In genomic region chr4:25376754-25377571, GRCh38 we compare ENCODE assay signal across 8 cellular contexts. TPM values are rescaled to one million over a fixed set of nuclear protein-coding genes. Genes with fewer than 3 reads are reported as not detected.
DNase-seq lines count a peak whose midpoint lies in the region; ATAC-seq lines count a peak whose summit lies in the region.

Gene ANAPC4, plus strand, starts transcription at chr4:25377263. Its CDS starts 165 bp downstream, at chr4:25377428.

- H3K27me3 ChIP-seq in CD8-positive, alpha-beta memory T cell (ENCODE audit: insufficient read depth, low read length, poor library complexity, severe bottlenecking) = no peaks in the 10 kb centered on the region
- no peaks in the 10 kb centered on the region for H3K27me3 ChIP-seq in effector memory CD4-positive, alpha-beta T cell (replicated peaks; ENCODE audit: control insufficient read depth, insufficient read depth, low read length, poor library complexity, severe bottlenecking)

- H3K9me3 ChIP-seq in CD8-positive, alpha-beta memory T cell (ENCODE audit: low read length) = no peaks in the 10 kb centered on the region
- no peaks in the 10 kb centered on the region for H3K9me3 ChIP-seq in effector memory CD4-positive, alpha-beta T cell (ENCODE audit: control insufficient read depth, low read length)

- no peaks in the 10 kb centered on the region for H3K9me3 Mint-ChIP-seq in CD8-positive, alpha-beta memory T cell

- H3K27ac Mint-ChIP-seq in CD8-positive, alpha-beta memory T cell = peak within 1 kb of the TSS; percentile 27 to 93 (median 80)

- no peak within 1 kb of the TSS for H3K4me3 Mint-ChIP-seq in CD8-positive, alpha-beta memory T cell

- H3K4me3 ChIP-seq in CD8-positive, alpha-beta memory T cell (ENCODE audit: low read length) = peak within 1 kb of the TSS; percentile 69
- H3K4me3 ChIP-seq in effector memory CD4-positive, alpha-beta T cell (ENCODE audit: insufficient read depth, low read depth, low read length, poor library complexity, severe bottlenecking) = peak within 1 kb of the TSS; percentile 91

- ATAC-seq in GM19468 (IDR thresholded peaks at IDR 0.05; ENCODE audit: extremely low read depth, unreplicated experiment) = peak; percentile 94

- CTCF ChIA-PET in CD8-positive, alpha-beta memory T cell (lab: Charles Lee) = interaction anchor here (0.6 to 1.9 kb wide), 5 partner anchors 10 to 208 kb away, joined by 3 to 12 read pairs (median 3); partner anchors contain the start of gene ZCCHC4

- H3K27ac ChIP-seq in CD8-positive, alpha-beta memory T cell (ENCODE audit: low read depth, low read length) = peak within 1 kb of the TSS; percentile 68
- peak within 1 kb of the TSS; percentile 56 for H3K27ac ChIP-seq in effector memory CD4-positive, alpha-beta T cell (ENCODE audit: insufficient read depth, low read length, poor library complexity, severe bottlenecking)

- H3K4me1 Mint-ChIP-seq in CD8-positive, alpha-beta memory T cell = peaks cover 5 to 11% (median 10%) of the 10 kb centered on the region in 3 donors

- POLR2A ChIA-PET in CD8-positive, alpha-beta memory T cell (lab: Charles Lee) = interaction anchor here (0.6 to 2.2 kb wide), 4 partner anchors 60 to 217 kb away, joined by 3 to 14 read pairs (median 6); partner anchors contain the start of genes PI4K2B, SEPSECS and ZCCHC4

- H3K36me3 Mint-ChIP-seq in CD8-positive, alpha-beta memory T cell = peaks cover 0 to 15% (median 2%) of the 10 kb centered on the region in 3 donors

- H3K36me3 ChIP-seq in CD8-positive, alpha-beta memory T cell (ENCODE audit: insufficient read depth, low read length) = no peaks in the 10 kb centered on the region
- H3K36me3 ChIP-seq in effector memory CD4-positive, alpha-beta T cell (ENCODE audit: control insufficient read depth, insufficient read depth, low read length) = no peaks in the 10 kb centered on the region

- peak; percentile 91 to 100 (median 98) for DNase-seq in CD8-positive, alpha-beta memory T cell
- DNase-seq in HS-27A (ENCODE audit: low read depth) (peak; percentile 57), medulla oblongata (ENCODE audit: extremely low spot score) (peak; percentile 90)
- peak; percentile 99 for DNase-seq in NK-92 treated with Interleukin-12 subunit alpha and Interleukin-12 subunit beta, amount 100 ng/mL, for 24 hours (lab: John Stamatoyannopoulos, UW)
- DNase-seq in activated CD8-positive, alpha-beta memory T cell treated with anti-CD3 and anti-CD28 coated beads for 24 hours = peak; percentile 99
- DNase-seq in effector memory CD4-positive, alpha-beta T cell = peak; percentile 95 to 97 (median 96)
- peak; percentile 94 to 100 (median 96) for DNase-seq in stimulated activated CD4-positive, alpha-beta T cell treated with anti-CD3 and anti-CD28 coated beads, TNF-alpha, amount 100 ng/mL, for 48 hours (ENCODE audit: low read depth in 3 of 3)

- no peaks in the 10 kb centered on the region for H3K27me3 Mint-ChIP-seq in CD8-positive, alpha-beta memory T cell

- peaks cover 22% of the 10 kb centered on the region for H3K4me1 ChIP-seq in CD8-positive, alpha-beta memory T cell (ENCODE audit: insufficient read depth, low read length)
- peaks cover 7% of the 10 kb centered on the region for H3K4me1 ChIP-seq in effector memory CD4-positive, alpha-beta T cell (ENCODE audit: control insufficient read depth, insufficient read depth, low read length, poor library complexity, severe bottlenecking)

RNA-seq across cellular contexts. Expression of gene ANAPC4, which starts in this region (rescaled TPM):
- 10 to 100 TPM; 35.7 to 37.7 TPM for total RNA-seq in CD8-positive, alpha-beta memory T cell
- polyA plus RNA-seq in CD8-positive, alpha-beta memory T cell = 21.5 TPM

Comparison
In these comparisons a context has a peak if more than half of its experiments do, and no peak if none do; other contexts are left out.
1. Peak in every context shown above with its lines: DNase-seq, ATAC-seq, H3K4me3 ChIP-seq and H3K27ac ChIP-seq.